8 cellular contexts compared by ENCODE assay signal in genomic region chr2:101473581-101473910, GRCh38. TPM values are rescaled to one million over a fixed set of nuclear protein-coding genes. Genes with fewer than 3 reads are reported as not detected.
DNase-seq lines count a peak whose midpoint lies in the region; ATAC-seq and TF ChIP-seq lines count a peak whose summit lies in the region.

No MANE protein-coding gene starts in this region.

- DNase-seq in AG10803 (ENCODE audit: low read depth) (peak; percentile 68), PC-9 (no peak), esophagus muscularis mucosa (ENCODE audit: extremely low spot score) (no peak), neural crest cell (ENCODE audit: low read depth, low spot score) (no peak), NCI-H82 (lab: John Stamatoyannopoulos, UW) (no peak)

- H3K27ac Mint-ChIP-seq in neural crest cell (ENCODE audit: unreplicated experiment), result no peak overlapping the region

- H3K9me2 ChIP-seq in PC-9 (ENCODE audit: insufficient read depth), result no peaks in the 10 kb centered on the region

- H2AFZ ChIP-seq in PC-9, result peak overlapping the region; percentile 77

- 41% methylated on average over 3 of the region's 3 CpGs for WGBS in esophagus muscularis mucosa

- no peaks in the 10 kb centered on the region for H3K79me2 ChIP-seq in PC-9 (ENCODE audit: low read depth)

- H3K27me3 Mint-ChIP-seq in neural crest cell (ENCODE audit: low read depth), result peaks cover 16% of the 10 kb centered on the region

- TF ChIP-seq POLR2A in esophagus muscularis mucosa (IDR thresholded peaks at IDR 0.05; ENCODE audit: low read depth), result no peak

- POLR2A ChIA-PET in PC-9 (lab: Charles Lee; ENCODE audit: unreplicated experiment), result no interaction called here

- H3K4me3 ChIP-seq in AG10803 (ENCODE audit: low read length) (peak overlapping the region; percentile 70), PC-9 (peak overlapping the region; percentile 50), esophagus muscularis mucosa (peak overlapping the region; percentile 65 to 71 (median 66))

- H3K27me3 ChIP-seq in PC-9 (ENCODE audit: insufficient read depth, low read depth), result no peaks in the 10 kb centered on the region
- no peaks in the 10 kb centered on the region for H3K27me3 ChIP-seq in esophagus muscularis mucosa

- TF ChIP-seq CTCF in AG10803 (conservative IDR thresholded peaks at IDR 0.05; ENCODE audit: low read length), result no peak
- no peak for TF ChIP-seq CTCF in PC-9 (conservative IDR thresholded peaks at IDR 0.05)
- no peak for TF ChIP-seq CTCF in esophagus muscularis mucosa (IDR thresholded peaks at IDR 0.05)
- TF ChIP-seq CTCF in neural crest cell (conservative IDR thresholded peaks at IDR 0.05), result no peak

- H3K9me3 Mint-ChIP-seq in neural crest cell, result no peaks in the 10 kb centered on the region

- intact Hi-C loops in PC-9 (cut with micrococcal nuclease; ENCODE audit: unreplicated experiment) (no loop called here), esophagus muscularis mucosa (cut with DNase I) (no loop called here)

- no peaks in the 10 kb centered on the region for H4K20me1 ChIP-seq in PC-9 (ENCODE audit: insufficient read depth)

- H3K4me3 Mint-ChIP-seq in neural crest cell, result peak overlapping the region; percentile 83

- H3K9me3 ChIP-seq in PC-9 (ENCODE audit: insufficient read depth, low read depth) (no peaks in the 10 kb centered on the region), esophagus muscularis mucosa (no peaks in the 10 kb centered on the region)

- peaks cover 5% of the 10 kb centered on the region for H3K4me1 ChIP-seq in PC-9 (replicated peaks; ENCODE audit: insufficient read depth)
- H3K4me1 ChIP-seq in esophagus muscularis mucosa, result peaks cover 6 to 22% (median 18%) of the 10 kb centered on the region in 4 donors

- ATAC-seq in HG03175 (IDR thresholded peaks at IDR 0.05; ENCODE audit: unreplicated experiment) (no peak), GM21360 (IDR thresholded peaks at IDR 0.05; ENCODE audit: unreplicated experiment) (no peak), HG03469 (IDR thresholded peaks at IDR 0.05; ENCODE audit: unreplicated experiment) (no peak)

- BruUV-seq in PC-9 (replicated peaks; lab: Mats Ljungman, UMichigan), result no TSS peak

- TF ChIP-seq EP300 in esophagus muscularis mucosa (IDR thresholded peaks at IDR 0.05), result no peak

- no peaks in the 10 kb centered on the region for H3K36me3 Mint-ChIP-seq in neural crest cell (ENCODE audit: low read depth)

- peaks cover 8% of the 10 kb centered on the region for H3K4me1 Mint-ChIP-seq in neural crest cell

- peak overlapping the region; percentile 61 for H3K4me2 ChIP-seq in PC-9

- H3K27ac ChIP-seq in PC-9 (no peak overlapping the region), esophagus muscularis mucosa (replicated peaks in 1 of 4) (peak overlapping the region; percentile 61 to 75 (median 70))

- H3K36me3 ChIP-seq in PC-9 (ENCODE audit: low read depth), result no peaks in the 10 kb centered on the region
- H3K36me3 ChIP-seq in esophagus muscularis mucosa, result no peaks in the 10 kb centered on the region

- CTCF ChIA-PET in PC-9 (lab: Charles Lee), result interaction anchor here (0.6 to 1.0 kb wide), 2 partner anchors 38 to 783 kb away, joined by 3 to 4 read pairs; no protein-coding TSS in a partner anchor

- no peaks in the 10 kb centered on the region; the same call in 1 of the 2 replicates for H3F3A ChIP-seq in PC-9 (ENCODE audit: insufficient read depth, low read depth)

RNA-seq across cellular contexts. Expression of gene RFX8, which starts 1.4 kb away (rescaled TPM):
- total RNA-seq in PC-9 (2021) (not detected in 2 replicates), esophagus muscularis mucosa (under 1 TPM in 1 of 4 donors, not detected in 3; 0.91 TPM), neural crest cell (0.44 and 0.48 TPM in 2 replicates)
